9 cellular contexts compared by ENCODE assay signal in the genomic region with DNA sequence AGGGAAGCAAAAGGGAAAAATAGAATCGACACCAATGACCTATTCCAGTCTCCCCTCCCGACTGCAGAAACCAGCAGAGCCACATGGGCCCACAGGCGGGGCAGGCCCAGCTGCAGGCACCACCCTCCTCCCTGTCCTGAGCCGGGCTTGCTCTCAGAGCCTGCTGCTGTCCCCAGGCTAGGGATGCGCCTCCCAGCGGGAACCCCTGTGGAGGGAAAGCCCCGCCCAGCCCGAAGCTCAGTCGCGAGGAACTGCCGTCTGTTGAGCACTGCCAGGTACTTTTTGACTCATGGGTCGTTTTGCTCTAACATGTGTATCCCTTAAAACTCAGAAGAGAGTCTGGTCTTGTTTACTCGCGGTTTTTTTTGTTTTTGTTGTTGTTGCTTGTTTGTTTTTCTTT.
DNase-seq lines count a peak whose midpoint lies in the region; ATAC-seq and TF ChIP-seq lines count a peak whose summit lies in the region.
"Had no signal": no experiment of that assay in that cellular context is flagged by ENCODE, and none has a peak within 500 bp of the region (broad histone marks: within the 10 kb centered on the region; RNA-seq: fewer than 3 reads in every experiment).

No MANE protein-coding gene starts in this region.

- TF ChIP-seq POLR2A in right lobe of liver (IDR thresholded peaks at IDR 0.05), result no peak

- DNase-seq in A673 (ENCODE audit: low spot score) (peak; percentile 32), coronary artery (ENCODE audit: low spot score) (peak; percentile 47), right lobe of liver (peak; percentile 47 to 70 (median 60)), D341Med (ENCODE audit: low spot score) (no peak), HCEC 1CT (no peak)
- no peak for DNase-seq in activated CD4-positive, alpha-beta T cell treated with anti-CD3 and anti-CD28 coated beads, Interleukin-2, amount 50 U/mL, for 1 hour
- DNase-seq: CD4-positive, CD25-positive, alpha-beta regulatory T cell had no signal

- intact Hi-C loops in A673 (cut with micrococcal nuclease; ENCODE audit: unreplicated experiment), result no loop called here
- intact Hi-C loops in right lobe of liver (cut with DNase I), result loop anchor here in 1 of 2 donors (10.0 kb wide), 1 partner anchor 122 kb away; a partner anchor contains a TSS

- H3K4me3 ChIP-seq in A673 (ENCODE audit: low read depth, low read length, poor library complexity, severe bottlenecking), result no peak overlapping the region
- peak overlapping the region; percentile 43 for H3K4me3 ChIP-seq in HUES6 (ENCODE audit: low read depth, low read length)
- H3K4me3 ChIP-seq in coronary artery, result no peak overlapping the region
- H3K4me3 ChIP-seq in right lobe of liver, result no peak overlapping the region

- no TSS peak for BruUV-seq in A673 (replicated peaks; lab: Mats Ljungman, UMichigan)

- peak overlapping the region; percentile 51 for H3K9ac ChIP-seq in HUES6 (ENCODE audit: low read length)

- no peaks in the 10 kb centered on the region for H3K9me3 ChIP-seq in A673 (ENCODE audit: low read depth, low read length, poor library complexity, severe bottlenecking)
- 0 out of 2 replicates have a peak, but pooled peaks cover 2% of the 10 kb centered on the region for H3K9me3 ChIP-seq in HUES6 (ENCODE audit: control insufficient read depth, insufficient read depth, low read depth, low read length)
- H3K9me3 ChIP-seq in right lobe of liver, result no peaks in the 10 kb centered on the region

- POLR2A ChIA-PET in A673 (lab: Charles Lee; ENCODE audit: low non-redundant PET), result no interaction called here

- CTCF ChIA-PET in A673 (lab: Charles Lee), result no interaction called here

- H3K4me1 ChIP-seq in A673 (ENCODE audit: insufficient read depth, low read length, poor library complexity, severe bottlenecking), result peaks cover 4% of the 10 kb centered on the region
- peaks cover 25% of the 10 kb centered on the region for H3K4me1 ChIP-seq in HUES6 (ENCODE audit: control insufficient read depth, insufficient read depth, low read length)
- peaks cover 0 to 12% (median 0%) of the 10 kb centered on the region in 4 donors for H3K4me1 ChIP-seq in right lobe of liver

- H3K36me3 ChIP-seq in A673 (ENCODE audit: insufficient read depth, low read length, poor library complexity, severe bottlenecking) (no peaks in the 10 kb centered on the region), HUES6 (ENCODE audit: control insufficient read depth, insufficient read depth, low read length) (no peaks in the 10 kb centered on the region), right lobe of liver (no peaks in the 10 kb centered on the region)

- WGBS in right lobe of liver (ENCODE audit: insufficient coverage, low coverage, low lambda C conversion rate, missing lambda C conversion rate), result 23% methylated on average over 9 of the region's 14 CpGs

- H3K27ac ChIP-seq in A673 (ENCODE audit: low read depth, low read length, poor library complexity, severe bottlenecking) (no peak overlapping the region), HUES6 (ENCODE audit: low read depth, low read length) (peak overlapping the region; percentile 38; the same call in 1 of the 2 replicates), coronary artery (no peak overlapping the region), right lobe of liver (no peak overlapping the region)

- ATAC-seq in right lobe of liver (peak; percentile 83 to 90 (median 88)), GM19328 (IDR thresholded peaks at IDR 0.05; ENCODE audit: unreplicated experiment) (no peak)

- TF ChIP-seq CTCF in A673 (conservative IDR thresholded peaks at IDR 0.05; ENCODE audit: low read depth, low read length) (no peak), coronary artery (IDR thresholded peaks at IDR 0.05) (no peak), right lobe of liver (IDR thresholded peaks at IDR 0.05) (no peak)

- H3K27me3 ChIP-seq in A673 (replicated peaks; ENCODE audit: insufficient read depth, low read depth, low read length, poor library complexity) (no peaks in the 10 kb centered on the region), HUES6 (ENCODE audit: control insufficient read depth, insufficient read depth, low read length) (peaks cover 3% of the 10 kb centered on the region; the same call in 1 of the 2 replicates), right lobe of liver (no peaks in the 10 kb centered on the region)

Comparison
In these comparisons a context has a peak if more than half of its experiments do, and no peak if none do; other contexts are left out.
1. DNase-seq: peak in A673 (single experiment), coronary artery (single experiment) and right lobe of liver (3 of 3); none in D341Med (single experiment), activated CD4-positive, alpha-beta T cell treated with anti-CD3 and anti-CD28 coated beads, Interleukin-2, amount 50 U/mL, for 1 hour (single experiment) and HCEC 1CT (single experiment).